In genomic region chr5:151348789-151349188, GRCh38 we compare ENCODE assay signal across 22 cellular contexts. TPM values are rescaled to one million over a fixed set of nuclear protein-coding genes. Genes with fewer than 3 reads are reported as not detected.
DNase-seq lines count a peak whose midpoint lies in the region; ATAC-seq and TF ChIP-seq lines count a peak whose summit lies in the region.
"Had no signal": no experiment of that assay in that cellular context is flagged by ENCODE, and none has a peak within 500 bp of the region (broad histone marks: within the 10 kb centered on the region; RNA-seq: fewer than 3 reads in every experiment).

No MANE protein-coding gene starts in this region.

- no peak overlapping the region for H3K27ac Mint-ChIP-seq in stimulated activated naive B cell treated with anti-CD40 and anti-IgM and Interleukin-4, amounts not matched to agents 10 μg/mL and 1 μg/mL and 100 μg/mL, for 72 hours
- H3K27ac Mint-ChIP-seq: CD14-positive monocyte; CD4-positive, alpha-beta memory T cell had no signal

- no peaks in the 10 kb centered on the region for H3F3A ChIP-seq in PC-3 (ENCODE audit: low read length, unreplicated experiment)

- H3K36me3 Mint-ChIP-seq in stimulated activated naive B cell treated with anti-CD40 and anti-IgM and Interleukin-4, amounts not matched to agents 10 μg/mL and 1 μg/mL and 100 μg/mL, for 72 hours: no peaks in the 10 kb centered on the region
- H3K36me3 Mint-ChIP-seq: CD14-positive monocyte; CD4-positive, alpha-beta memory T cell had no signal

- H3K9me2 ChIP-seq in PC-3 (replicated peaks; ENCODE audit: low read length): no peaks in the 10 kb centered on the region

- TF ChIP-seq POLR2A in gastrocnemius medialis (IDR thresholded peaks at IDR 0.05): peak in 1 of 2 donors; percentile 79

- H3K27me3 Mint-ChIP-seq in stimulated activated naive B cell treated with anti-CD40 and anti-IgM and Interleukin-4, amounts not matched to agents 10 μg/mL and 1 μg/mL and 100 μg/mL, for 72 hours: peaks cover 27 to 35% of the 10 kb centered on the region in 2 donors

- POLR2A ChIA-PET in PC-3 (lab: Charles Lee; ENCODE audit: unreplicated experiment): no interaction called here

- no TSS peak for BruUV-seq in PC-3 (replicated peaks; lab: Mats Ljungman, UMichigan)

- H3K36me3 ChIP-seq in gastrocnemius medialis (peaks cover 0 to under 1% of the 10 kb centered on the region in 2 donors), PC-3 (ENCODE audit: low read depth, low read length) (no peaks in the 10 kb centered on the region)

- H3K4me1 Mint-ChIP-seq in stimulated activated naive B cell treated with anti-CD40 and anti-IgM and Interleukin-4, amounts not matched to agents 10 μg/mL and 1 μg/mL and 100 μg/mL, for 72 hours: no peaks in the 10 kb centered on the region
- H3K4me1 Mint-ChIP-seq: CD4-positive, alpha-beta memory T cell had no signal

- no peak overlapping the region for H3K4me3 Mint-ChIP-seq in stimulated activated naive B cell treated with anti-CD40 and anti-IgM and Interleukin-4, amounts not matched to agents 10 μg/mL and 1 μg/mL and 100 μg/mL, for 72 hours
- H3K4me3 Mint-ChIP-seq: CD4-positive, alpha-beta memory T cell had no signal

- TF ChIP-seq CTCF in gastrocnemius medialis (IDR thresholded peaks at IDR 0.05 in 4 of 5, conservative IDR thresholded peaks at IDR 0.05 in 1 of 5) (no peak), PC-3 (conservative IDR thresholded peaks at IDR 0.05; ENCODE audit: low read depth, low read length) (no peak)

- no peaks in the 10 kb centered on the region for H3K79me2 ChIP-seq in PC-3 (ENCODE audit: low read length)

- no peaks in the 10 kb centered on the region for H3K9me3 ChIP-seq in gastrocnemius medialis
- H3K9me3 ChIP-seq in PC-3 (ENCODE audit: low read length): no peaks in the 10 kb centered on the region
- H3K9me3 ChIP-seq: A549 had no signal

- CTCF ChIA-PET in PC-3 (lab: Charles Lee): interaction anchor here (0.6 kb wide), 1 partner anchor 14 kb away, joined by 3 read pairs; no protein-coding TSS in a partner anchor

- no peaks in the 10 kb centered on the region for H4K20me1 ChIP-seq in PC-3 (ENCODE audit: low read length)

- H3K27me3 ChIP-seq in gastrocnemius medialis (no peaks in the 10 kb centered on the region), PC-3 (ENCODE audit: low read length) (peaks cover 14% of the 10 kb centered on the region; the same call in 1 of the 2 replicates)

- H3K9me3 Mint-ChIP-seq in stimulated activated naive B cell treated with anti-CD40 and anti-IgM and Interleukin-4, amounts not matched to agents 10 μg/mL and 1 μg/mL and 100 μg/mL, for 72 hours: no peaks in the 10 kb centered on the region

- in situ Hi-C loops in gastrocnemius medialis (cut with MboI; ENCODE audit: low sequenced_read_pairs in 4 of 4): no loop called here

- H3K27ac ChIP-seq in gastrocnemius medialis: peak overlapping the region; percentile 92 to 96 (median 94)
- no peak overlapping the region for H3K27ac ChIP-seq in PC-3 (ENCODE audit: low read length)
- H3K27ac ChIP-seq: 22Rv1, A549, HL-60 had no signal

- H3K4me2 ChIP-seq in PC-3 (ENCODE audit: low read length): no peak overlapping the region
- H3K4me2 ChIP-seq: A549 had no signal

- peaks cover 40 to 46% of the 10 kb centered on the region in 2 donors for H3K4me1 ChIP-seq in gastrocnemius medialis
- H3K4me1 ChIP-seq in PC-3 (ENCODE audit: insufficient read depth, low read length): peaks cover 9% of the 10 kb centered on the region
- H3K4me1 ChIP-seq: A549 had no signal

- H3K4me3 ChIP-seq in gastrocnemius medialis: peak overlapping the region in 1 of 4 donors; percentile 8
- no peak overlapping the region for H3K4me3 ChIP-seq in PC-3 (ENCODE audit: low read length)
- H3K4me3 ChIP-seq: A549, K562 had no signal

- peak; percentile 66 to 67 for ATAC-seq in gastrocnemius medialis
- ATAC-seq in PC-3: no peak
- no peak for ATAC-seq in stimulated activated naive B cell treated with anti-CD40 and anti-IgM and Interleukin-4, amounts not matched to agents 10 μg/mL and 1 μg/mL and 100 μg/mL, for 72 hours (replicated peaks)
- ATAC-seq: A549, K562 had no signal

- H2AFZ ChIP-seq in PC-3 (ENCODE audit: low read length): no peak overlapping the region

- intact Hi-C loops in gastrocnemius medialis (cut with DNase I; ENCODE audit: low total_unique reads) (loop anchor here (1.0 to 5.0 kb wide), 2 partner anchors 35 to 84 kb away; no protein-coding TSS in a partner anchor), PC-3 (cut with micrococcal nuclease) (no loop called here)

- DNase-seq in NCI-H2227 (lab: John Stamatoyannopoulos, UW; ENCODE audit: unreplicated experiment) (peak; percentile 3), NCI-H2227 treated with DMSO at 0.1 percent for 48 hours (lab: John Stamatoyannopoulos, UW) (no peak), iPS-NIHi7 (ENCODE audit: extremely low spot score) (peak; percentile 45), gastrocnemius medialis (peak; percentile 70 to 72), PC-3 (no peak), NCI-H2029 treated with DMSO at 0.1 percent for 48 hours (lab: John Stamatoyannopoulos, UW) (no peak)
- no peak for DNase-seq in stimulated activated naive B cell treated with anti-CD40 and anti-IgM and Interleukin-4, amounts not matched to agents 10 μg/mL and 1 μg/mL and 100 μg/mL, for 72 hours
- DNase-seq: AML-193; CD4-positive, alpha-beta memory T cell; DMS153; DMS79; GDM1; HCEC 1CT; IMR-90 had no signal

- no peak overlapping the region for H3K9ac ChIP-seq in PC-3 (ENCODE audit: low read length)

RNA-seq across cellular contexts. Expression of gene SLC36A2, which starts 1.4 kb away (rescaled TPM):
- 10 to 100 TPM in 3 of 4 donors, 1 to 10 TPM in 1; 8.8 to 22.9 (median 16.4) TPM for total RNA-seq in gastrocnemius medialis
- total RNA-seq in PC-3 (2014; rRNA removed): not detected in 2 replicates
- total RNA-seq: CD4-positive, alpha-beta memory T cell; Daoy; HT1080; IMR-90; K562 had no signal

RNA-seq across cellular contexts. Expression of gene SLC36A3, which starts 45.2 kb away (rescaled TPM):
- not detected for total RNA-seq in gastrocnemius medialis
- not detected in 2 replicates for total RNA-seq in PC-3 (2014; rRNA removed)
- total RNA-seq: CD4-positive, alpha-beta memory T cell; Daoy; H4; HT1080; IMR-90; K562 had no signal

Comparison
In these comparisons a context has a peak if more than half of its experiments do, and no peak if none do; other contexts are left out.
1. DNase-seq: peak in NCI-H2227 (single experiment), iPS-NIHi7 (single experiment) and gastrocnemius medialis (2 of 2); none in NCI-H2227 treated with DMSO at 0.1 percent for 48 hours (single experiment), PC-3 (single experiment), stimulated activated naive B cell treated with anti-CD40 and anti-IgM and Interleukin-4, amounts not matched to agents 10 μg/mL and 1 μg/mL and 100 μg/mL, for 72 hours (single experiment) and NCI-H2029 treated with DMSO at 0.1 percent for 48 hours (single experiment).
2. ATAC-seq: peak in gastrocnemius medialis (2 of 2); none in PC-3 (single experiment) and stimulated activated naive B cell treated with anti-CD40 and anti-IgM and Interleukin-4, amounts not matched to agents 10 μg/mL and 1 μg/mL and 100 μg/mL, for 72 hours (0 of 2).